ENCODE assay signal across 8 cellular contexts in the genomic region with DNA sequence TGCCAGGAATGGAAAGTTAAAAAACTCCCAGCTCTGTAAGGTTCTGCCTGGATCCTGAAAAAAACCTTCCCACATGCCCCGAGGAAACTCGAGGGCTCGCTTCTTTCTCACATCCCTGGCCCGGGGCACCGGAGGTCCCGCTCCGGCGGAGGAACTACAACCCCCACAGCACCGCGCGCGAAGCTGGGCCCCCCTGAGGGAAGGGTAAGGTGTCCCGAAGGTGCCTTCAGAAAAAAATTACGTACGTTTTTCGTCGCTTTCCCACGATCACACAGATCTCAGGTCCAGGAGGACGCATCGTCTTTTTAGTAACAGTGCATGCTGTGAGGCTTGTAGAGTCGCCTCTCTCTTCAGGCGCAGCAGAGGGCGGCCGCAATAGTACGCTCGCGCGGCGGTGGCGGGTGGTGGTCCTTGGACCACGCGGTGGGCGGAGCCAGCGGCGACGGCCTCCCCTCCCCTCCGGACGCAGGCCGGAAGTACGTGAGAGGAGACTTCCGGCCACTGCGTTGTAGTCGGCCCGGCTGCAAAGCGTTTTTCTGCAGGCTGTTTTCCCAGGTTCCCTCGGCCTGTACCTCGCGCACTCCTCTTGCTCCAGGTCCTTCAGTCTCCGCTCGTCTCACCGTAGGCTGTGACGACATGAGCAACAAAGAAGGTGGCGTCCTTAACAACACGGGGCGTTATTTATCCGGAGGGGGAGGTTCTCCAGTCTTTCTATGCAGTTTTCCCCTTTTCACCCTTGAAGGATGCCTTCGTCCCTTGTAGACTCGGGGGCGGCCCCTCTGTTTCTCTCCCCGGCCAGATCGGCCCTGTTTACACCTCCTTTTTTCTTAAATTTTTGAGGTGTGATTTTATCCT. TPM values are rescaled to one million over a fixed set of nuclear protein-coding genes. Genes with fewer than 3 reads are reported as not detected.
DNase-seq lines count a peak whose midpoint lies in the region; ATAC-seq and TF ChIP-seq lines count a peak whose summit lies in the region.

A gene with protein sequence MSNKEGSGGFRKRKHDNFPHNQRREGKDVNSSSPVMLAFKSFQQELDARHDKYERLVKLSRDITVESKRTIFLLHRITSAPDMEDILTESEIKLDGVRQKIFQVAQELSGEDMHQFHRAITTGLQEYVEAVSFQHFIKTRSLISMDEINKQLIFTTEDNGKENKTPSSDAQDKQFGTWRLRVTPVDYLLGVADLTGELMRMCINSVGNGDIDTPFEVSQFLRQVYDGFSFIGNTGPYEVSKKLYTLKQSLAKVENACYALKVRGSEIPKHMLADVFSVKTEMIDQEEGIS (plus strand): TSS at position 495 of the 855 bp plus-strand sequence. CDS start 142 bp downstream, at position 637.

- no peak for TF ChIP-seq CTCF in choroid plexus epithelial cell (conservative IDR thresholded peaks at IDR 0.05; ENCODE audit: low read depth, low read length)
- TF ChIP-seq CTCF in kidney epithelial cell (IDR thresholded peaks at IDR 0.05; ENCODE audit: insufficient read depth, low read length, poor library complexity, severe bottlenecking), result no peak

- H3K27me3 ChIP-seq in kidney epithelial cell (ENCODE audit: control insufficient read depth, insufficient read depth, low read length), result no peaks in the 10 kb centered on the region

- POLR2A ChIA-PET in activated CD4-positive, alpha-beta T cell treated with anti-CD3 and anti-CD28 coated beads for 36 hours (lab: Charles Lee), result interaction anchor here (1.7 kb wide), 1 partner anchor 190 kb away, joined by 11 read pairs; a partner anchor contains a TSS

- H3K4me3 ChIP-seq in choroid plexus epithelial cell (ENCODE audit: low read depth, low read length) (peak within 1 kb of the TSS; percentile 94), kidney epithelial cell (ENCODE audit: low read depth, low read length) (peak within 1 kb of the TSS; percentile 76)

- H3K9me3 Mint-ChIP-seq in activated CD4-positive, alpha-beta T cell treated with anti-CD3 and anti-CD28 coated beads for 36 hours (ENCODE audit: low read depth), result no peaks in the 10 kb centered on the region

- H3K4me1 Mint-ChIP-seq in activated CD4-positive, alpha-beta T cell treated with anti-CD3 and anti-CD28 coated beads for 36 hours, result peaks cover 45% of the 10 kb centered on the region

- ATAC-seq in HG03432 (IDR thresholded peaks at IDR 0.05; ENCODE audit: unreplicated experiment), result peak; percentile 99
- ATAC-seq in activated CD4-positive, alpha-beta T cell treated with anti-CD3 and anti-CD28 coated beads for 36 hours, result peak; percentile 93

- H3K36me3 ChIP-seq in kidney epithelial cell (ENCODE audit: control insufficient read depth, insufficient read depth, low read length), result no peaks in the 10 kb centered on the region

- peak within 1 kb of the TSS; percentile 88 for H3K4me3 Mint-ChIP-seq in activated CD4-positive, alpha-beta T cell treated with anti-CD3 and anti-CD28 coated beads for 36 hours

- peaks cover 21% of the 10 kb centered on the region for H3K36me3 Mint-ChIP-seq in activated CD4-positive, alpha-beta T cell treated with anti-CD3 and anti-CD28 coated beads for 36 hours (ENCODE audit: low read depth)

- peak; percentile 95 for TF ChIP-seq POLR2A in GM19099 (IDR thresholded peaks at IDR 0.05; ENCODE audit: extremely low read depth, insufficient read length, low read depth)

- DNase-seq in AG20443 (ENCODE audit: low spot score) (peak; percentile 99), NCI-H524 (lab: John Stamatoyannopoulos, UW) (peak; percentile 76 to 92), choroid plexus epithelial cell (ENCODE audit: low read depth) (peak; percentile 96), kidney epithelial cell (ENCODE audit: low read depth) (peak; percentile 65)
- DNase-seq in activated CD4-positive, alpha-beta T cell treated with anti-CD3 and anti-CD28 coated beads for 36 hours, result peak; percentile 94
- peak; percentile 81 to 85 for DNase-seq in stimulated activated CD4-positive, alpha-beta T cell treated with anti-CD3 and anti-CD28 coated beads, Interleukin-15, amount 100 ng/mL, for 48 hours (ENCODE audit: low read depth in 2 of 2)

- peak within 1 kb of the TSS; percentile 99 for H3K27ac Mint-ChIP-seq in activated CD4-positive, alpha-beta T cell treated with anti-CD3 and anti-CD28 coated beads for 36 hours

- H3K27me3 Mint-ChIP-seq in activated CD4-positive, alpha-beta T cell treated with anti-CD3 and anti-CD28 coated beads for 36 hours, result no peaks in the 10 kb centered on the region

- intact Hi-C loops in activated CD4-positive, alpha-beta T cell treated with anti-CD3 and anti-CD28 coated beads for 36 hours (cut with DNase I, micrococcal nuclease), result loop anchor here (1.0 to 2.0 kb wide), 10 partner anchors 68 to 886 kb away; a partner anchor contains a TSS

- CTCF ChIA-PET in activated CD4-positive, alpha-beta T cell treated with anti-CD3 and anti-CD28 coated beads for 36 hours (lab: Charles Lee), result interaction anchor here (0.5 to 0.9 kb wide), 4 partner anchors 71 to 848 kb away, joined by 3 to 5 read pairs (median 3); a partner anchor contains a TSS

RNA-seq across cellular contexts. Expression of the gene that starts here (rescaled TPM):
- total RNA-seq in activated CD4-positive, alpha-beta T cell treated with anti-CD3 and anti-CD28 coated beads for 36 hours, result 10 to 100 TPM; 36.5 to 46.7 TPM
- 27.7 and 29.4 TPM in 2 replicates for total RNA-seq in kidney epithelial cell

Comparison
In these comparisons a context has a peak if more than half of its experiments do, and no peak if none do; other contexts are left out.
1. Peak in every context shown above with its lines: DNase-seq, ATAC-seq and H3K4me3 ChIP-seq.